ENCODE assay signal across 18 cellular contexts in the genomic region with DNA sequence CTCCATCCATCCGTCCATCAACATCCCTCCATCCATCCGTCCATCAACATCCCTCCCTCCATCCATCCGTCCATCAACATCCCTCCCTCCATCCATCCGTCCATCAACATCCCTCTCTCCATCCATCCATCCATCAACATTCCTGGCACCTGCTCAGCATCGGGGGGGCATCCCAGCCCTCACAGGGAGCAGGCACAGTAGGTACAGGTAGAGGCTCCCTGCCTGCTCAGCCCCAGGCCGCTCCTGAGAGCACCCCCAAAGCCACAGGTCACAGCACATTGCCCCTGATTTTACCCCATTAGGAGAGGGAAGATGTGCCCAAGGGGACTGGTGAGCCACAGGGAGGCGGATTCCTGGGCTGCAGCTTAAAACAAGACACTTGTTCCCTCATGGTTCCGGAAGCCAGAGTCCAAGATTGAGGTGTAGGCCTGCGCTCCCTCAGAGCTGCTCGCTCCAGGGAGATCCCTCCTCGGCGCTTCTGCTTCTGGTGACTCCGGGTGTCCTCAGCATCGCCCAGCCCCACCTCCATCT. TPM values are rescaled to one million over a fixed set of nuclear protein-coding genes. Genes with fewer than 3 reads are reported as not detected.
DNase-seq lines count a peak whose midpoint lies in the region; ATAC-seq and TF ChIP-seq lines count a peak whose summit lies in the region.
"Had no signal": no experiment of that assay in that cellular context is flagged by ENCODE, and none has a peak within 500 bp of the region (broad histone marks: within the 10 kb centered on the region; RNA-seq: fewer than 3 reads in every experiment).

No MANE protein-coding gene starts in this region.

- H3K27me3 Mint-ChIP-seq in activated naive CD8-positive, alpha-beta T cell: peaks cover 16% of the 10 kb centered on the region
- H3K27me3 Mint-ChIP-seq in activated naive CD8-positive, alpha-beta T cell treated with anti-CD3 and anti-CD28 coated beads, Interleukin-2, amount 50 U/mL, for 24 hours: peaks cover 35% of the 10 kb centered on the region
- peaks cover 4 to 12% (median 4%) of the 10 kb centered on the region in 3 donors for H3K27me3 Mint-ChIP-seq in immature natural killer cell (ENCODE audit: low read depth in 3 of 3)
- H3K27me3 Mint-ChIP-seq in stimulated activated memory B cell treated with anti-CD40 and anti-IgM and Interleukin-4, amounts not matched to agents 10 μg/mL and 1 μg/mL and 100 μg/mL, for 72 hours: peaks cover 58% of the 10 kb centered on the region

- in situ Hi-C loops in KBM-7 (cut with MboI; ENCODE audit: low pct_unique_long_range_greater_than_20kb, low sequenced_read_pairs): no loop called here

- H3K27ac Mint-ChIP-seq in activated naive CD8-positive, alpha-beta T cell: peak overlapping the region; percentile 85
- no peak overlapping the region for H3K27ac Mint-ChIP-seq in activated naive CD8-positive, alpha-beta T cell treated with anti-CD3 and anti-CD28 coated beads, Interleukin-2, amount 50 U/mL, for 24 hours
- peak overlapping the region in 1 of 6 donors; percentile 93 for H3K27ac Mint-ChIP-seq in immature natural killer cell
- H3K27ac Mint-ChIP-seq in stimulated activated memory B cell treated with anti-CD40 and anti-IgM and Interleukin-4, amounts not matched to agents 10 μg/mL and 1 μg/mL and 100 μg/mL, for 72 hours: no peak overlapping the region
- H3K27ac Mint-ChIP-seq: H9, WTC11 had no signal

- H3K36me3 Mint-ChIP-seq in activated naive CD8-positive, alpha-beta T cell: peaks cover 3% of the 10 kb centered on the region
- no peaks in the 10 kb centered on the region for H3K36me3 Mint-ChIP-seq in activated naive CD8-positive, alpha-beta T cell treated with anti-CD3 and anti-CD28 coated beads, Interleukin-2, amount 50 U/mL, for 24 hours (ENCODE audit: low read depth)
- H3K36me3 Mint-ChIP-seq in immature natural killer cell: peaks cover 0 to 5% (median 0%) of the 10 kb centered on the region in 3 donors
- no peaks in the 10 kb centered on the region for H3K36me3 Mint-ChIP-seq in stimulated activated memory B cell treated with anti-CD40 and anti-IgM and Interleukin-4, amounts not matched to agents 10 μg/mL and 1 μg/mL and 100 μg/mL, for 72 hours
- H3K36me3 Mint-ChIP-seq: WTC11 had no signal

- ATAC-seq in activated naive CD8-positive, alpha-beta T cell treated with anti-CD3 and anti-CD28 coated beads, Interleukin-2, amount 50 U/mL, for 24 hours: no peak
- no peak for ATAC-seq in stimulated activated memory B cell treated with anti-CD40 and anti-IgM and Interleukin-4, amounts not matched to agents 10 μg/mL and 1 μg/mL and 100 μg/mL, for 72 hours
- ATAC-seq: pancreas, WTC11 had no signal

- H3K4me3 ChIP-seq in LNCaP clone FGC (ENCODE audit: low read depth, low read length): peak overlapping the region; percentile 87

- peak overlapping the region; percentile 93 for H3K4me3 Mint-ChIP-seq in activated naive CD8-positive, alpha-beta T cell
- no peak overlapping the region for H3K4me3 Mint-ChIP-seq in activated naive CD8-positive, alpha-beta T cell treated with anti-CD3 and anti-CD28 coated beads, Interleukin-2, amount 50 U/mL, for 24 hours
- peak overlapping the region; percentile 52 to 100 (median 97) for H3K4me3 Mint-ChIP-seq in immature natural killer cell
- H3K4me3 Mint-ChIP-seq in stimulated activated memory B cell treated with anti-CD40 and anti-IgM and Interleukin-4, amounts not matched to agents 10 μg/mL and 1 μg/mL and 100 μg/mL, for 72 hours: peak overlapping the region; percentile 90

- H3K9me3 Mint-ChIP-seq in activated naive CD8-positive, alpha-beta T cell (ENCODE audit: low read depth): no peaks in the 10 kb centered on the region
- no peaks in the 10 kb centered on the region for H3K9me3 Mint-ChIP-seq in activated naive CD8-positive, alpha-beta T cell treated with anti-CD3 and anti-CD28 coated beads, Interleukin-2, amount 50 U/mL, for 24 hours
- H3K9me3 Mint-ChIP-seq in immature natural killer cell: no peaks in the 10 kb centered on the region
- H3K9me3 Mint-ChIP-seq in stimulated activated memory B cell treated with anti-CD40 and anti-IgM and Interleukin-4, amounts not matched to agents 10 μg/mL and 1 μg/mL and 100 μg/mL, for 72 hours: peaks cover 5% of the 10 kb centered on the region

- H3K4me1 Mint-ChIP-seq in activated naive CD8-positive, alpha-beta T cell (ENCODE audit: low read depth): peaks cover 30% of the 10 kb centered on the region
- H3K4me1 Mint-ChIP-seq in activated naive CD8-positive, alpha-beta T cell treated with anti-CD3 and anti-CD28 coated beads, Interleukin-2, amount 50 U/mL, for 24 hours: peaks cover 29% of the 10 kb centered on the region
- H3K4me1 Mint-ChIP-seq in immature natural killer cell: peaks cover 13 to 15% of the 10 kb centered on the region in 2 donors
- H3K4me1 Mint-ChIP-seq in stimulated activated memory B cell treated with anti-CD40 and anti-IgM and Interleukin-4, amounts not matched to agents 10 μg/mL and 1 μg/mL and 100 μg/mL, for 72 hours: peaks cover 21% of the 10 kb centered on the region

- no peak for TF ChIP-seq CTCF in LNCaP clone FGC (IDR thresholded peaks at IDR 0.05; ENCODE audit: control insufficient read depth, extremely low read depth, insufficient read depth)

- no peak for DNase-seq in activated naive CD8-positive, alpha-beta T cell treated with anti-CD3 and anti-CD28 coated beads, Interleukin-2, amount 50 U/mL, for 24 hours
- DNase-seq in LNCaP clone FGC (ENCODE audit: low read depth) (no peak), immature natural killer cell (no peak), COLO668 (lab: John Stamatoyannopoulos, UW; ENCODE audit: unreplicated experiment) (no peak), NCI-H2171 (lab: John Stamatoyannopoulos, UW) (no peak), KBM-7 (no peak)
- DNase-seq: amygdala; effector CD4-positive, alpha-beta T cell; esophagus squamous epithelium; GDM1; H9; MV-4-11; NCI-H1930; NCI-H524 had no signal

RNA-seq across cellular contexts. Expression of gene CFAP46, which starts 21.1 kb away (rescaled TPM):
- not detected for polyA plus RNA-seq in immature natural killer cell
